12 cellular contexts compared by ENCODE assay signal in genomic region chr11:73406619-73407018, GRCh38. TPM values are rescaled to one million over a fixed set of nuclear protein-coding genes. Genes with fewer than 3 reads are reported as not detected.
DNase-seq lines count a peak whose midpoint lies in the region; ATAC-seq and TF ChIP-seq lines count a peak whose summit lies in the region.
"Had no signal": no experiment of that assay in that cellular context is flagged by ENCODE, and none has a peak within 500 bp of the region (broad histone marks: within the 10 kb centered on the region; RNA-seq: fewer than 3 reads in every experiment).

No MANE protein-coding gene starts in this region.

- H3K4me1 Mint-ChIP-seq in activated CD4-positive, alpha-beta T cell treated with anti-CD3 and anti-CD28 coated beads, Interleukin-2, amount 10 ng/mL, durations not matched to agents 24 days and 14 days: no peaks in the 10 kb centered on the region
- no peaks in the 10 kb centered on the region for H3K4me1 Mint-ChIP-seq in CD8-positive, alpha-beta T cell (ENCODE audit: low read depth)
- H3K4me1 Mint-ChIP-seq in naive B cell (peaks cover 13 to 19% (median 16%) of the 10 kb centered on the region in 3 donors), WTC11 (peaks cover 6% of the 10 kb centered on the region)
- peaks cover 9 to 34% of the 10 kb centered on the region in 2 donors for H3K4me1 Mint-ChIP-seq in stimulated activated naive B cell treated with anti-CD40 and anti-IgM and Interleukin-4, amounts not matched to agents 10 μg/mL and 1 μg/mL and 100 μg/mL, for 72 hours

- no peak overlapping the region for H3K27ac ChIP-seq in CD8-positive, alpha-beta T cell (ENCODE audit: low read depth, low read length)
- H3K27ac ChIP-seq: 22Rv1, GM23248 had no signal

- no peaks in the 10 kb centered on the region for H3K9me3 ChIP-seq in CD8-positive, alpha-beta T cell (ENCODE audit: low read length)

- no peak for ATAC-seq in CD8-positive, alpha-beta T cell
- no peak for ATAC-seq in naive B cell (ENCODE audit: low read depth in 2 of 2)
- no peak for ATAC-seq in stimulated activated naive B cell treated with anti-CD40 and anti-IgM and Interleukin-4, amounts not matched to agents 10 μg/mL and 1 μg/mL and 100 μg/mL, for 72 hours (replicated peaks)
- no peak for ATAC-seq in WTC11
- ATAC-seq in GM19395 (IDR thresholded peaks at IDR 0.05; ENCODE audit: unreplicated experiment): no peak

- no peak for DNase-seq in activated CD4-positive, alpha-beta T cell treated with anti-CD3 and anti-CD28 coated beads, Interleukin-2, amount 10 ng/mL, durations not matched to agents 24 days and 14 days
- no peak for DNase-seq in activated CD4-positive, alpha-beta T cell treated with anti-CD3 and anti-CD28 coated beads for 4 hours
- DNase-seq in CD8-positive, alpha-beta T cell: no peak
- DNase-seq in naive B cell: no peak
- DNase-seq in stimulated activated naive B cell treated with anti-CD40 and anti-IgM and Interleukin-4, amounts not matched to agents 10 μg/mL and 1 μg/mL and 100 μg/mL, for 72 hours: no peak
- no peak for DNase-seq in effector CD4-positive, alpha-beta T cell
- DNase-seq in WTC11 (ENCODE audit: low spot score): no peak
- DNase-seq: Calu3, DMS 273 treated with DMSO at 0.1 percent for 48 hours, GM23248 had no signal

- H3K36me3 ChIP-seq in CD8-positive, alpha-beta T cell (ENCODE audit: insufficient read depth, low read length): peaks cover 21% of the 10 kb centered on the region

- no peak overlapping the region for H3K4me3 ChIP-seq in CD8-positive, alpha-beta T cell (ENCODE audit: low read depth, low read length)
- H3K4me3 ChIP-seq: GM23248 had no signal

- CTCF ChIA-PET in CD8-positive, alpha-beta T cell (lab: Charles Lee): interaction anchor here (0.7 to 1.8 kb wide), 4 partner anchors 16 to 71 kb away, joined by 3 to 6 read pairs (median 4); no protein-coding TSS in a partner anchor
- CTCF ChIA-PET in WTC11 (lab: Charles Lee): interaction anchor here (0.6 to 3.4 kb wide), 9 partner anchors 13 to 255 kb away, joined by 3 to 21 read pairs (median 4); partner anchors contain the start of gene RELT

- H3K27me3 ChIP-seq in CD8-positive, alpha-beta T cell (ENCODE audit: insufficient read depth, low read length): no peaks in the 10 kb centered on the region

- POLR2A ChIA-PET in CD8-positive, alpha-beta T cell (lab: Charles Lee): no interaction called here
- POLR2A ChIA-PET in WTC11 (lab: Charles Lee): no interaction called here

- H3K4me1 ChIP-seq in CD8-positive, alpha-beta T cell (ENCODE audit: insufficient read depth, low read length): no peaks in the 10 kb centered on the region

- TF ChIP-seq CTCF in CD8-positive, alpha-beta T cell (IDR thresholded peaks at IDR 0.05): no peak
- TF ChIP-seq CTCF in WTC11 (IDR thresholded peaks at IDR 0.05): no peak

- no peak overlapping the region for H3K4me3 Mint-ChIP-seq in activated CD4-positive, alpha-beta T cell treated with anti-CD3 and anti-CD28 coated beads, Interleukin-2, amount 10 ng/mL, durations not matched to agents 24 days and 14 days
- no peak overlapping the region for H3K4me3 Mint-ChIP-seq in CD8-positive, alpha-beta T cell
- H3K4me3 Mint-ChIP-seq in naive B cell: no peak overlapping the region
- peak overlapping the region in 1 of 2 donors; percentile 23 for H3K4me3 Mint-ChIP-seq in stimulated activated naive B cell treated with anti-CD40 and anti-IgM and Interleukin-4, amounts not matched to agents 10 μg/mL and 1 μg/mL and 100 μg/mL, for 72 hours
- H3K4me3 Mint-ChIP-seq in WTC11: no peak overlapping the region

- no peaks in the 10 kb centered on the region for H3K9me3 Mint-ChIP-seq in activated CD4-positive, alpha-beta T cell treated with anti-CD3 and anti-CD28 coated beads, Interleukin-2, amount 10 ng/mL, durations not matched to agents 24 days and 14 days
- no peaks in the 10 kb centered on the region for H3K9me3 Mint-ChIP-seq in CD8-positive, alpha-beta T cell
- H3K9me3 Mint-ChIP-seq in naive B cell (no peaks in the 10 kb centered on the region), WTC11 (no peaks in the 10 kb centered on the region)
- H3K9me3 Mint-ChIP-seq in stimulated activated naive B cell treated with anti-CD40 and anti-IgM and Interleukin-4, amounts not matched to agents 10 μg/mL and 1 μg/mL and 100 μg/mL, for 72 hours: no peaks in the 10 kb centered on the region

- H3K36me3 Mint-ChIP-seq in activated CD4-positive, alpha-beta T cell treated with anti-CD3 and anti-CD28 coated beads, Interleukin-2, amount 10 ng/mL, durations not matched to agents 24 days and 14 days (ENCODE audit: low read depth): peaks cover 27% of the 10 kb centered on the region
- peaks cover 61% of the 10 kb centered on the region for H3K36me3 Mint-ChIP-seq in CD8-positive, alpha-beta T cell
- H3K36me3 Mint-ChIP-seq in naive B cell: peaks cover 4 to 9% of the 10 kb centered on the region in 2 donors
- peaks cover 29 to 33% of the 10 kb centered on the region in 2 donors for H3K36me3 Mint-ChIP-seq in stimulated activated naive B cell treated with anti-CD40 and anti-IgM and Interleukin-4, amounts not matched to agents 10 μg/mL and 1 μg/mL and 100 μg/mL, for 72 hours
- peaks cover 15% of the 10 kb centered on the region for H3K36me3 Mint-ChIP-seq in WTC11

- no peaks in the 10 kb centered on the region for H3K27me3 Mint-ChIP-seq in activated CD4-positive, alpha-beta T cell treated with anti-CD3 and anti-CD28 coated beads, Interleukin-2, amount 10 ng/mL, durations not matched to agents 24 days and 14 days
- no peaks in the 10 kb centered on the region for H3K27me3 Mint-ChIP-seq in CD8-positive, alpha-beta T cell (ENCODE audit: low read depth)
- H3K27me3 Mint-ChIP-seq in naive B cell (no peaks in the 10 kb centered on the region), WTC11 (ENCODE audit: low read depth) (no peaks in the 10 kb centered on the region)
- H3K27me3 Mint-ChIP-seq in stimulated activated naive B cell treated with anti-CD40 and anti-IgM and Interleukin-4, amounts not matched to agents 10 μg/mL and 1 μg/mL and 100 μg/mL, for 72 hours: no peaks in the 10 kb centered on the region

- intact Hi-C loops in activated CD4-positive, alpha-beta T cell treated with anti-CD3 and anti-CD28 coated beads, Interleukin-2, amount 10 ng/mL, durations not matched to agents 24 days and 14 days (cut with micrococcal nuclease): no loop called here
- intact Hi-C loops in CD8-positive, alpha-beta T cell (cut with DNase I, micrococcal nuclease): no loop called here

- peak overlapping the region; percentile 57 for H3K27ac Mint-ChIP-seq in activated CD4-positive, alpha-beta T cell treated with anti-CD3 and anti-CD28 coated beads, Interleukin-2, amount 10 ng/mL, durations not matched to agents 24 days and 14 days
- H3K27ac Mint-ChIP-seq in CD8-positive, alpha-beta T cell: peak overlapping the region; percentile 7
- H3K27ac Mint-ChIP-seq in naive B cell (peak overlapping the region in 5 of 6 donors; percentile 5 to 73 (median 56)), WTC11 (no peak overlapping the region)
- peak overlapping the region; percentile 63 for H3K27ac Mint-ChIP-seq in stimulated activated naive B cell treated with anti-CD40 and anti-IgM and Interleukin-4, amounts not matched to agents 10 μg/mL and 1 μg/mL and 100 μg/mL, for 72 hours

TF ChIP-seq in WTC11, 78 proteins besides CTCF, POLR2A, EP300 and RAD21:
- TF ChIP-seq NR2C2 (CRISPR knock-in tag; IDR thresholded peaks at IDR 0.05) (no peak), ATF3 (CRISPR knock-in tag; conservative IDR thresholded peaks at IDR 0.05) (no peak), E2F5 (CRISPR knock-in tag; IDR thresholded peaks at IDR 0.05) (no peak), JUN (CRISPR knock-in tag; IDR thresholded peaks at IDR 0.05) (no peak), FOXK1 (CRISPR knock-in tag; IDR thresholded peaks at IDR 0.05) (no peak), EMX1 (CRISPR knock-in tag; IDR thresholded peaks at IDR 0.05) (no peak), ZNF671 (CRISPR knock-in tag; IDR thresholded peaks at IDR 0.05) (no peak), CDX4 (CRISPR knock-in tag; IDR thresholded peaks at IDR 0.05; ENCODE audit: borderline replicate concordance) (no peak), ESRRA (CRISPR knock-in tag; IDR thresholded peaks at IDR 0.05; ENCODE audit: borderline replicate concordance) (no peak), KAT7 (CRISPR knock-in tag; IDR thresholded peaks at IDR 0.05; ENCODE audit: borderline replicate concordance) (no peak)

RNA-seq across cellular contexts. Expression of gene RELT, which starts 30.4 kb away (rescaled TPM):
- 35.0 and 38.5 TPM in 2 replicates for total RNA-seq in activated CD4-positive, alpha-beta T cell treated with anti-CD3 and anti-CD28 coated beads, Interleukin-2, amount 10 ng/mL, durations not matched to agents 24 days and 14 days
- total RNA-seq in CD8-positive, alpha-beta T cell: 100 to 1,000 TPM; 144 to 158 TPM
- polyA plus RNA-seq in naive B cell (ENCODE audit: low read depth in 6 of 6): 10 to 100 TPM; 16.3 to 35.1 (median 21.2) TPM
- total RNA-seq in WTC11 (2021): 5.7 to 6.7 TPM (median 5.9 TPM) in 3 replicates
